Comparison of ENCODE assay signal across 25 cellular contexts in genomic region chr1:108523829-108524228, GRCh38.
"Had no signal": no experiment of that assay in that cellular context is flagged by ENCODE, and none has a peak within 500 bp of the region (broad histone marks: within the 10 kb centered on the region; RNA-seq: fewer than 3 reads in every experiment).

No MANE protein-coding gene starts in this region.

- FAIRE-seq: endothelial cell of umbilical vein had no signal

- H3K36me3 ChIP-seq: colonic mucosa, esophagus muscularis mucosa, esophagus squamous epithelium, gastrocnemius medialis, gastroesophageal sphincter, heart left ventricle, heart right ventricle had no signal

- H3K4me1 ChIP-seq: colonic mucosa, esophagus muscularis mucosa, esophagus squamous epithelium, foreskin keratinocyte, gastrocnemius medialis, gastroesophageal sphincter, heart left ventricle, heart right ventricle had no signal

- ATAC-seq: effector memory CD8-positive, alpha-beta T cell; esophagus mucosa; foreskin keratinocyte; gastrocnemius medialis; gastroesophageal sphincter; heart left ventricle; heart right ventricle had no signal

- H3K4me3 ChIP-seq: colonic mucosa, coronary artery, dorsolateral prefrontal cortex, esophagus muscularis mucosa, esophagus squamous epithelium, gastrocnemius medialis, gastroesophageal sphincter, heart left ventricle, heart right ventricle had no signal

- H3K9me3 ChIP-seq: colonic mucosa, esophagus muscularis mucosa, gastrocnemius medialis, gastroesophageal sphincter had no signal

- H3K27ac ChIP-seq: colonic mucosa, coronary artery, dorsolateral prefrontal cortex, epithelial cell of prostate, esophagus muscularis mucosa, esophagus squamous epithelium, foreskin keratinocyte, gastrocnemius medialis, gastroesophageal sphincter, heart left ventricle, heart right ventricle had no signal

- H3K27me3 ChIP-seq: colonic mucosa, dorsolateral prefrontal cortex, gastrocnemius medialis, heart left ventricle had no signal

- DNase-seq: colonic mucosa; cortex of kidney; dermis blood vessel endothelial cell; dorsolateral prefrontal cortex; effector CD4-positive, alpha-beta T cell; effector CD8-positive, alpha-beta T cell; effector memory CD4-positive, alpha-beta T cell; effector memory CD8-positive, alpha-beta T cell; endodermal cell; erythroblast; esophagus squamous epithelium; foreskin fibroblast; foreskin keratinocyte; foreskin melanocyte; gastrocnemius medialis; glutamatergic neuron; head of caudate nucleus; heart left ventricle; heart right ventricle had no signal
